In the genomic region with DNA sequence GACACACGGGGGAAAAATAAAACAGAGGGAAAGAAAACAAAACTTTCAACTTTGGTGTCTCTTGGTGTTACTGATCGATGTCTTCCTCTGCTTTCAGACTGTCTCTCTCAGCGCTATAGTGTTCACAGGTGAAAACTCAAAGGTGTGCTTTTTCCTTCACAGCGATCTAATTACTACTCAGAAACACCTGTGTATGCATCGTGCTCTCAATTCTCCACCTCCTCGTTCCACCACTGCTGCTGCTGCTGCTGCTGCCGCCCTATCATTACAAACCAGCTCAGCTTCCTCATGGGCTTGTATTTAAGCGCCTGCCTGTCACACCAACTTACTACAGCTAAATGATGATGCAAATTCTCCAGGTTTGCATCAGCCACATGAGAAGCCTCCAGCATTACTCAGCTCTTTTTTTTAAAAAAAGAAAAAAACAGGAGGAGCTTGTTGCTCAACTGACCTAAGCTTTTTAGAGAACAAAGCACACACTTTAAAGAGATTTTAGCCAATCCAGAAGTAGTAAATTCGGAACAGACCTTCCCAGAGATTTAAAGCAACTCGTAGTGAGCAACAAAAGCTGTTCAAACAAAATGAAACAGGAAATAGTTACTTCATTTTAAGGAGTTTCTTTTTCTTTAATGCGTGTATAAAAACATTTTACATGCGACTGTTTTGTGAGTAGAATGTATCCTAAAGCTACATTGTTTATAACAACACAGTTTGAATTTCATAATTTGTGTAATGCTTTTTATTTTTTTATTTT, we compare ENCODE assay signal across 1 cellular context.
A peak's percentile ranks its signal among the peaks of the same experiment; 100 is the strongest.
TF ChIP-seq lines count a peak whose summit lies in the region.

SLC7A11 (minus strand) TSS at position 274 of the 754 bp plus-strand sequence. CDS start 280 bp downstream, outside the sequence.

TF ChIP-seq in SK-N-SH, 30 proteins besides CTCF, POLR2A, EP300 and RAD21 (continued from another document):
- TF ChIP-seq, protein P1, sequence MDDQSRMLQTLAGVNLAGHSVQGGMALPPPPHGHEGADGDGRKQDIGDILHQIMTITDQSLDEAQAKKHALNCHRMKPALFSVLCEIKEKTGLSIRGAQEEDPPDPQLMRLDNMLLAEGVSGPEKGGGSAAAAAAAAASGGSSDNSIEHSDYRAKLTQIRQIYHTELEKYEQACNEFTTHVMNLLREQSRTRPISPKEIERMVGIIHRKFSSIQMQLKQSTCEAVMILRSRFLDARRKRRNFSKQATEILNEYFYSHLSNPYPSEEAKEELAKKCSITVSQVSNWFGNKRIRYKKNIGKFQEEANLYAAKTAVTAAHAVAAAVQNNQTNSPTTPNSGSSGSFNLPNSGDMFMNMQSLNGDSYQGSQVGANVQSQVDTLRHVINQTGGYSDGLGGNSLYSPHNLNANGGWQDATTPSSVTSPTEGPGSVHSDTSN (IDR thresholded peaks at IDR 0.05): peak; percentile 85
- TF ChIP-seq FOSL2 (IDR thresholded peaks at IDR 0.05; ENCODE audit: borderline replicate concordance, low read depth) (peak; percentile 55; the same call in 1 of the 2 replicates), YY1 (IDR thresholded peaks at IDR 0.05; ENCODE audit: low read depth) (no peak), FOXJ3 (CRISPR knock-in tag; IDR thresholded peaks at IDR 0.05) (no peak), CHD2 (IDR thresholded peaks at IDR 0.05; ENCODE audit: low read length, partially characterized antibody) (no peak), NFIC (IDR thresholded peaks at IDR 0.05; ENCODE audit: borderline replicate concordance) (no peak), SIN3A (IDR thresholded peaks at IDR 0.05; ENCODE audit: borderline replicate concordance, low read depth, low read length) (peak; percentile 98), ZBTB33 (IDR thresholded peaks at IDR 0.05; ENCODE audit: borderline replicate concordance, low read depth) (peak; percentile 67; the same call in 1 of the 2 replicates), JUND (IDR thresholded peaks at IDR 0.05) (peak; percentile 67), GABPA (IDR thresholded peaks at IDR 0.05; ENCODE audit: low read depth) (peak; percentile 29; the same call in 1 of the 2 replicates), FOXM1 (IDR thresholded peaks at IDR 0.05; ENCODE audit: low read depth) (peak; percentile 85; the same call in 1 of the 2 replicates), TEAD4 (IDR thresholded peaks at IDR 0.05; ENCODE audit: borderline replicate concordance, insufficient read depth) (peak; percentile 52; the same call in 1 of the 2 replicates), TCF12 (IDR thresholded peaks at IDR 0.05) (peak; percentile 76), ELF1 (IDR thresholded peaks at IDR 0.05) (peak; percentile 48), NRF1 (IDR thresholded peaks at IDR 0.05; ENCODE audit: low read depth, low read length) (no peak), EZH2phosphoT487 (IDR thresholded peaks at IDR 0.05; ENCODE audit: borderline replicate concordance, low read depth) (no peak)
- TF ChIP-seq, protein P2, sequence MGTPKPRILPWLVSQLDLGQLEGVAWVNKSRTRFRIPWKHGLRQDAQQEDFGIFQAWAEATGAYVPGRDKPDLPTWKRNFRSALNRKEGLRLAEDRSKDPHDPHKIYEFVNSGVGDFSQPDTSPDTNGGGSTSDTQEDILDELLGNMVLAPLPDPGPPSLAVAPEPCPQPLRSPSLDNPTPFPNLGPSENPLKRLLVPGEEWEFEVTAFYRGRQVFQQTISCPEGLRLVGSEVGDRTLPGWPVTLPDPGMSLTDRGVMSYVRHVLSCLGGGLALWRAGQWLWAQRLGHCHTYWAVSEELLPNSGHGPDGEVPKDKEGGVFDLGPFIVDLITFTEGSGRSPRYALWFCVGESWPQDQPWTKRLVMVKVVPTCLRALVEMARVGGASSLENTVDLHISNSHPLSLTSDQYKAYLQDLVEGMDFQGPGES (IDR thresholded peaks at IDR 0.05; ENCODE audit: low read depth, low read length): no peak
- TF ChIP-seq, protein P3, sequence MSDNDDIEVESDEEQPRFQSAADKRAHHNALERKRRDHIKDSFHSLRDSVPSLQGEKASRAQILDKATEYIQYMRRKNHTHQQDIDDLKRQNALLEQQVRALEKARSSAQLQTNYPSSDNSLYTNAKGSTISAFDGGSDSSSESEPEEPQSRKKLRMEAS (IDR thresholded peaks at IDR 0.05; ENCODE audit: low read depth): peak; percentile 94
